In genomic region chr21:31364265-31364945, GRCh38 we compare ENCODE assay signal across 21 cellular contexts. TPM values are rescaled to one million over a fixed set of nuclear protein-coding genes. Genes with fewer than 3 reads are reported as not detected.
DNase-seq lines count a peak whose midpoint lies in the region; ATAC-seq, FAIRE-seq and TF ChIP-seq lines count a peak whose summit lies in the region.
"Had no signal": no experiment of that assay in that cellular context is flagged by ENCODE, and none has a peak within 500 bp of the region (broad histone marks: within the 10 kb centered on the region; RNA-seq: fewer than 3 reads in every experiment).

No MANE protein-coding gene starts in this region.

- no peak for FAIRE-seq in H54 (lab: Jason Lieb, UNC)
- FAIRE-seq: GM18507 had no signal

- peak overlapping the region; percentile 42 for H3K4me3 Mint-ChIP-seq in activated CD8-positive, alpha-beta memory T cell treated with anti-CD3 and anti-CD28 coated beads, Interleukin-2, amount 10 ng/mL, durations not matched to agents 7 days and 5 days
- H3K4me3 Mint-ChIP-seq in activated T-helper 2 cell treated with anti-CD3 and anti-CD28 coated beads, Interferon-gamma antibody, Interleukin-2, Interleukin-4, amounts not matched to agents 10 μg/mL and 5 μg/mL and 100 μg/mL, durations not matched to agents 14 hours and 24 hours and 36 hours (ENCODE audit: low read depth) = peak overlapping the region; percentile 7

- no peak for TF ChIP-seq POLR2A in H54 (IDR thresholded peaks at IDR 0.05; ENCODE audit: low read depth, low read length)

- POLR2A ChIA-PET in HEK293T (lab: Yijun Ruan, JAX) = no interaction called here

- peaks cover 44% of the 10 kb centered on the region for H3K4me1 Mint-ChIP-seq in activated CD8-positive, alpha-beta memory T cell treated with anti-CD3 and anti-CD28 coated beads, Interleukin-2, amount 10 ng/mL, durations not matched to agents 7 days and 5 days
- H3K4me1 Mint-ChIP-seq in activated T-helper 2 cell treated with anti-CD3 and anti-CD28 coated beads, Interferon-gamma antibody, Interleukin-2, Interleukin-4, amounts not matched to agents 10 μg/mL and 5 μg/mL and 100 μg/mL, durations not matched to agents 14 hours and 24 hours and 36 hours (ENCODE audit: low read depth) = peaks cover 48% of the 10 kb centered on the region

- intact Hi-C loops in activated T-helper 2 cell treated with anti-CD3 and anti-CD28 coated beads, Interferon-gamma antibody, Interleukin-2, Interleukin-4, amounts not matched to agents 10 μg/mL and 5 μg/mL and 100 μg/mL, durations not matched to agents 14 hours and 24 hours and 36 hours (cut with micrococcal nuclease) = loop anchor here (1.0 kb wide), 1 partner anchor 9 kb away; no protein-coding TSS in a partner anchor

- H3K27ac Mint-ChIP-seq in activated CD8-positive, alpha-beta memory T cell treated with anti-CD3 and anti-CD28 coated beads, Interleukin-2, amount 10 ng/mL, durations not matched to agents 7 days and 5 days = peak overlapping the region; percentile 85
- peak overlapping the region; percentile 31 for H3K27ac Mint-ChIP-seq in activated T-helper 2 cell treated with anti-CD3 and anti-CD28 coated beads, Interferon-gamma antibody, Interleukin-2, Interleukin-4, amounts not matched to agents 10 μg/mL and 5 μg/mL and 100 μg/mL, durations not matched to agents 14 hours and 24 hours and 36 hours

- CTCF ChIA-PET in activated CD8-positive, alpha-beta memory T cell treated with anti-CD3 and anti-CD28 coated beads, Interleukin-2, amount 10 ng/mL, durations not matched to agents 7 days and 5 days (lab: Charles Lee) = interaction anchor here (1.2 to 3.5 kb wide), 2 partner anchors 11 to 66 kb away, joined by 3 to 18 read pairs; no protein-coding TSS in a partner anchor
- CTCF ChIA-PET in HEK293T (lab: Yijun Ruan, JAX) = no interaction called here

- peak; percentile 42 for ATAC-seq in activated CD8-positive, alpha-beta memory T cell treated with anti-CD3 and anti-CD28 coated beads, Interleukin-2, amount 10 ng/mL, durations not matched to agents 7 days and 5 days
- ATAC-seq in GM19328 (IDR thresholded peaks at IDR 0.05; ENCODE audit: unreplicated experiment) = no peak
- ATAC-seq: right cardiac atrium had no signal

- DNase-seq in activated CD8-positive, alpha-beta memory T cell treated with anti-CD3 and anti-CD28 coated beads, Interleukin-2, amount 10 ng/mL, durations not matched to agents 7 days and 5 days = no peak
- no peak for DNase-seq in activated CD8-positive, alpha-beta memory T cell treated with anti-CD3 and anti-CD28 coated beads for 24 hours
- DNase-seq in HEK293T (ENCODE audit: extremely low spot score) (no peak), H54 (ENCODE audit: insufficient read length, low spot score) (no peak), NAMALWA (ENCODE audit: low spot score) (no peak)
- no peak for DNase-seq in activated T-helper 2 cell treated with anti-CD3 and anti-CD28 coated beads, Interferon-gamma antibody, Interleukin-2, Interleukin-4, amounts not matched to agents 10 μg/mL and 5 μg/mL and 100 μg/mL, durations not matched to agents 14 hours and 24 hours and 36 hours (ENCODE audit: low spot score)
- peak; percentile 7 for DNase-seq in stimulated activated CD8-positive, alpha-beta memory T cell treated with anti-CD3 and anti-CD28 coated beads, Interleukin-12 subunit alpha, Interleukin-12 subunit beta, amount 100 ng/mL, for 4 hours (ENCODE audit: low read depth)
- DNase-seq: ACHN; activated CD4-positive, CD25-positive, alpha-beta regulatory T cell; CD4-positive, alpha-beta T cell; esophagus squamous epithelium; H7; IMR-90; left ventricle myocardium inferior; NCI-H1092 treated with DMSO at 0.1 percent for 48 hours; NCI-H2081; NCI-H526; OCI-M1; right cardiac atrium had no signal

- H3K27me3 Mint-ChIP-seq in activated CD8-positive, alpha-beta memory T cell treated with anti-CD3 and anti-CD28 coated beads, Interleukin-2, amount 10 ng/mL, durations not matched to agents 7 days and 5 days = peaks cover 5% of the 10 kb centered on the region
- H3K27me3 Mint-ChIP-seq in activated T-helper 2 cell treated with anti-CD3 and anti-CD28 coated beads, Interferon-gamma antibody, Interleukin-2, Interleukin-4, amounts not matched to agents 10 μg/mL and 5 μg/mL and 100 μg/mL, durations not matched to agents 14 hours and 24 hours and 36 hours (ENCODE audit: low read depth) = no peaks in the 10 kb centered on the region
- H3K27me3 Mint-ChIP-seq: CD4-positive, alpha-beta T cell had no signal

- peaks cover 20% of the 10 kb centered on the region for H3K36me3 Mint-ChIP-seq in activated CD8-positive, alpha-beta memory T cell treated with anti-CD3 and anti-CD28 coated beads, Interleukin-2, amount 10 ng/mL, durations not matched to agents 7 days and 5 days
- H3K36me3 Mint-ChIP-seq in activated T-helper 2 cell treated with anti-CD3 and anti-CD28 coated beads, Interferon-gamma antibody, Interleukin-2, Interleukin-4, amounts not matched to agents 10 μg/mL and 5 μg/mL and 100 μg/mL, durations not matched to agents 14 hours and 24 hours and 36 hours (ENCODE audit: low read depth) = peaks cover 12% of the 10 kb centered on the region

- no peaks in the 10 kb centered on the region for H3K9me3 Mint-ChIP-seq in activated CD8-positive, alpha-beta memory T cell treated with anti-CD3 and anti-CD28 coated beads, Interleukin-2, amount 10 ng/mL, durations not matched to agents 7 days and 5 days (ENCODE audit: low read depth)
- peaks cover 11% of the 10 kb centered on the region for H3K9me3 Mint-ChIP-seq in activated T-helper 2 cell treated with anti-CD3 and anti-CD28 coated beads, Interferon-gamma antibody, Interleukin-2, Interleukin-4, amounts not matched to agents 10 μg/mL and 5 μg/mL and 100 μg/mL, durations not matched to agents 14 hours and 24 hours and 36 hours
- H3K9me3 Mint-ChIP-seq: CD4-positive, alpha-beta T cell had no signal

TF ChIP-seq in HEK293T, 16 proteins besides CTCF, POLR2A, EP300 and RAD21:
- TF ChIP-seq ZNF384 (IDR thresholded peaks at IDR 0.05) (no peak), SP1 (IDR thresholded peaks at IDR 0.05) (no peak), PKNOX1 (IDR thresholded peaks at IDR 0.05) (peak; percentile 50; the same call in 1 of the 2 replicates), LEF1 (IDR thresholded peaks at IDR 0.05; ENCODE audit: borderline replicate concordance) (no peak)

RNA-seq across cellular contexts. Expression of gene TIAM1, which starts 20.3 kb away (rescaled TPM):
- 10 to 100 TPM; 18.8 to 20.5 TPM for total RNA-seq in activated CD8-positive, alpha-beta memory T cell treated with anti-CD3 and anti-CD28 coated beads, Interleukin-2, amount 10 ng/mL, durations not matched to agents 7 days and 5 days
- 110 and 114 TPM in 2 replicates for total RNA-seq in activated T-helper 2 cell treated with anti-CD3 and anti-CD28 coated beads, Interferon-gamma antibody, Interleukin-2, Interleukin-4, amounts not matched to agents 10 μg/mL and 5 μg/mL and 100 μg/mL, durations not matched to agents 14 hours and 24 hours and 36 hours
